23 cellular contexts compared by ENCODE assay signal in the genomic region with DNA sequence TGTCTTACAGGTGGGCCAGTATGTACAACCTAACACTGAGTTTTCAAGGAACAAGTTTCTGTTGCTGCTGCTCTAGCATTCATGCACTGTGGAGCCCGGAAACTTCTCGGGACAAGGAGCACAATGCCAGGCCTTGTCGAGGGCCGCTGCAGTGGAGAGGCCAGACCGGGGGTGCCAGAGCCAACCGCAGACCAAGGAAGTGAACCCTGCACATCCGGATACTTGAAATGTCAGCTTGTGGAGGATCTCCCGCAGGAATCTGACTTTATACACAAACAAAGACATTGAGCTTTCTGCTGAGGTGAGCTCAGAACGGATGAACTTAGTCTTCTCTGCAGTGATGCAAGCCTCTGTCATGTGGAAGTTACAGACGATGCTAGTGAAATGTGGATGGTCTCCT.
DNase-seq lines count a peak whose midpoint lies in the region; ATAC-seq, FAIRE-seq and TF ChIP-seq lines count a peak whose summit lies in the region.
"Had no signal": no experiment of that assay in that cellular context is flagged by ENCODE, and none has a peak within 500 bp of the region (broad histone marks: within the 10 kb centered on the region; RNA-seq: fewer than 3 reads in every experiment).

No MANE protein-coding gene starts in this region.

- TF ChIP-seq CTCF in breast epithelium (IDR thresholded peaks at IDR 0.05) (no peak), mammary epithelial cell (conservative IDR thresholded peaks at IDR 0.05 in 1 of 2, IDR thresholded peaks at IDR 0.05 in 1 of 2; ENCODE audit: extremely low read depth in 1 of 2, insufficient read depth in 1 of 2, low read depth in 1 of 2, low read length in 2 of 2) (no peak), endodermal cell (conservative IDR thresholded peaks at IDR 0.05) (no peak), upper lobe of right lung (IDR thresholded peaks at IDR 0.05) (no peak)

- intact Hi-C loops in breast epithelium (cut with DNase I; ENCODE audit: low total_unique reads) (no loop called here), mammary epithelial cell (cut with micrococcal nuclease) (no loop called here), upper lobe of right lung (cut with DNase I) (no loop called here)

- H3K27me3 ChIP-seq in breast epithelium: no peaks in the 10 kb centered on the region
- no peaks in the 10 kb centered on the region for H3K27me3 ChIP-seq in mammary epithelial cell (ENCODE audit: insufficient read depth, low read length)
- H3K27me3 ChIP-seq in endodermal cell (ENCODE audit: control insufficient read depth, insufficient read depth, low read length, poor library complexity, severe bottlenecking): no peaks in the 10 kb centered on the region
- H3K27me3 ChIP-seq in upper lobe of right lung: no peaks in the 10 kb centered on the region
- H3K27me3 ChIP-seq: BE2C, stomach had no signal

- H3K4me3 ChIP-seq in breast epithelium (no peak overlapping the region), mammary epithelial cell (replicated peaks in 1 of 3; ENCODE audit: insufficient read depth in 1 of 3, low read depth in 2 of 3, low read length in 3 of 3) (no peak overlapping the region), endodermal cell (ENCODE audit: low read length) (no peak overlapping the region), upper lobe of right lung (no peak overlapping the region)
- H3K4me3 ChIP-seq: lung, stomach had no signal

- H3K9me3 ChIP-seq in breast epithelium: no peaks in the 10 kb centered on the region
- H3K9me3 ChIP-seq in mammary epithelial cell (replicated peaks; ENCODE audit: insufficient read depth, low read length): no peaks in the 10 kb centered on the region
- no peaks in the 10 kb centered on the region for H3K9me3 ChIP-seq in endodermal cell (ENCODE audit: control insufficient read depth, low read length)
- H3K9me3 ChIP-seq in upper lobe of right lung: no peaks in the 10 kb centered on the region
- H3K9me3 ChIP-seq: BE2C, stomach had no signal

- peak; percentile 55 to 69 for DNase-seq in breast epithelium (ENCODE audit: low spot score in 2 of 2)
- no peak for DNase-seq in mammary epithelial cell
- DNase-seq in endodermal cell: peak; percentile 68
- DNase-seq in medulla oblongata (ENCODE audit: extremely low spot score): peak; percentile 78
- DNase-seq in upper lobe of right lung: no peak
- DNase-seq in RCC 7860 (ENCODE audit: low spot score): no peak
- DNase-seq: activated CD4-positive, alpha-beta memory T cell treated with anti-CD3 and anti-CD28 coated beads for 36 hours; activated naive CD4-positive, alpha-beta T cell treated with anti-CD3 and anti-CD28 coated beads for 36 hours; BE2C; H7; naive B cell; NCI-H1417 treated with DMSO at 0.1 percent for 48 hours; NCI-H2171 treated with DMSO at 0.1 percent for 48 hours; PC-3; stomach had no signal

- no peaks in the 10 kb centered on the region for H3K27me3 Mint-ChIP-seq in endodermal cell (ENCODE audit: insufficient read depth)
- H3K27me3 Mint-ChIP-seq: activated CD4-positive, alpha-beta memory T cell treated with anti-CD3 and anti-CD28 coated beads for 36 hours; brain; naive B cell had no signal

- peaks cover 17% of the 10 kb centered on the region for H3K9me3 Mint-ChIP-seq in endodermal cell
- H3K9me3 Mint-ChIP-seq: activated CD4-positive, alpha-beta memory T cell treated with anti-CD3 and anti-CD28 coated beads for 36 hours; activated naive CD4-positive, alpha-beta T cell treated with anti-CD3 and anti-CD28 coated beads for 36 hours; brain; naive B cell; T-helper 2 cell treated with Interferon-gamma antibody and Interleukin-4, amounts not matched to agents 5 μg/mL and 100 μg/mL, for 36 hours had no signal

- peak overlapping the region; percentile 65 for H3K27ac Mint-ChIP-seq in endodermal cell
- H3K27ac Mint-ChIP-seq: activated CD4-positive, alpha-beta memory T cell treated with anti-CD3 and anti-CD28 coated beads for 36 hours; activated naive CD4-positive, alpha-beta T cell treated with anti-CD3 and anti-CD28 coated beads for 36 hours; T-helper 2 cell treated with Interferon-gamma antibody and Interleukin-4, amounts not matched to agents 5 μg/mL and 100 μg/mL, for 36 hours had no signal

- peaks cover 32% of the 10 kb centered on the region for H3K4me1 Mint-ChIP-seq in endodermal cell
- H3K4me1 Mint-ChIP-seq: brain had no signal

- H3K27ac ChIP-seq in breast epithelium (no peak overlapping the region), mammary epithelial cell (ENCODE audit: insufficient read depth, low read depth, low read length) (no peak overlapping the region), endodermal cell (ENCODE audit: low read depth, low read length) (no peak overlapping the region), upper lobe of right lung (no peak overlapping the region)
- H3K27ac ChIP-seq: 22Rv1, stomach had no signal

- no peak for FAIRE-seq in RCC 7860 (lab: Jason Lieb, UNC)
- FAIRE-seq: HepG2, urothelium cell line had no signal

- H3K36me3 ChIP-seq in breast epithelium: no peaks in the 10 kb centered on the region
- no peaks in the 10 kb centered on the region for H3K36me3 ChIP-seq in mammary epithelial cell (ENCODE audit: insufficient read depth, low read length)
- H3K36me3 ChIP-seq in endodermal cell (ENCODE audit: control insufficient read depth, insufficient read depth, low read length): peaks cover 48% of the 10 kb centered on the region
- H3K36me3 ChIP-seq in upper lobe of right lung: no peaks in the 10 kb centered on the region

- H4K20me1 ChIP-seq in mammary epithelial cell (ENCODE audit: insufficient read depth, low read length): no peaks in the 10 kb centered on the region

- no peak for TF ChIP-seq POLR2A in breast epithelium (IDR thresholded peaks at IDR 0.05)

- no peak overlapping the region for H3K9ac ChIP-seq in mammary epithelial cell (ENCODE audit: insufficient read depth, low read length)
- no peak overlapping the region for H3K9ac ChIP-seq in endodermal cell (ENCODE audit: extremely low read depth, low read length, poor library complexity, severe bottlenecking)

- WGBS in mammary epithelial cell (ENCODE audit: low coverage, missing lambda C conversion rate): 91% methylated on average over 9 of the region's 10 CpGs
- WGBS in endodermal cell (ENCODE audit: insufficient coverage in 1 of 2, insufficient read length in 1 of 2), 2 experiments: 89 to 95% methylated on average over 7 to 10 of the region's 10 CpGs

- no TSS peak for BruUV-seq in mammary epithelial cell (replicated peaks; lab: Mats Ljungman, UMichigan)

- H3K4me3 Mint-ChIP-seq in endodermal cell: no peak overlapping the region
- H3K4me3 Mint-ChIP-seq: activated CD4-positive, alpha-beta memory T cell treated with anti-CD3 and anti-CD28 coated beads for 36 hours; activated naive CD4-positive, alpha-beta T cell treated with anti-CD3 and anti-CD28 coated beads for 36 hours; brain; T-helper 2 cell treated with Interferon-gamma antibody and Interleukin-4, amounts not matched to agents 5 μg/mL and 100 μg/mL, for 36 hours had no signal

- dilution Hi-C loops in mammary epithelial cell (cut with HindIII; ENCODE audit: low sequenced_read_pairs): no loop called here

- CTCF ChIA-PET in mammary epithelial cell (lab: Charles Lee; ENCODE audit: low non-redundant PET): no interaction called here

- no peak overlapping the region for H3K4me2 ChIP-seq in mammary epithelial cell (ENCODE audit: insufficient read depth, low read depth, low read length)

- H2AFZ ChIP-seq in mammary epithelial cell (ENCODE audit: low read depth, low read length): no peak overlapping the region

- H3K4me1 ChIP-seq in breast epithelium (no peaks in the 10 kb centered on the region), mammary epithelial cell (ENCODE audit: insufficient read depth, low read length) (peaks cover 18% of the 10 kb centered on the region), endodermal cell (ENCODE audit: control insufficient read depth, insufficient read depth, low read length) (no peaks in the 10 kb centered on the region), upper lobe of right lung (no peaks in the 10 kb centered on the region)
- H3K4me1 ChIP-seq: BE2C, stomach had no signal

- in situ Hi-C loops in mammary epithelial cell (cut with MboI; ENCODE audit: low sequenced_read_pairs in 2 of 2): no loop called here

- H3K79me2 ChIP-seq in mammary epithelial cell (ENCODE audit: insufficient read depth, low read length): no peaks in the 10 kb centered on the region

- ATAC-seq in upper lobe of right lung (peak; percentile 43), HG02678 (IDR thresholded peaks at IDR 0.05; ENCODE audit: unreplicated experiment) (no peak), GM19351 (IDR thresholded peaks at IDR 0.05; ENCODE audit: unreplicated experiment) (no peak)
- ATAC-seq: HepG2, PC-3 had no signal

- H3K36me3 Mint-ChIP-seq in endodermal cell (ENCODE audit: low read depth): peaks cover 63% of the 10 kb centered on the region

Comparison
In these comparisons a context has a peak if more than half of its experiments do, and no peak if none do; other contexts are left out.
1. DNase-seq: peak in breast epithelium (2 of 2), endodermal cell (single experiment) and medulla oblongata (single experiment); none in mammary epithelial cell (single experiment), upper lobe of right lung (single experiment) and RCC 7860 (single experiment).